In genomic region chr5:172110921-172111873, GRCh38 we compare ENCODE assay signal across 8 cellular contexts.
DNase-seq lines count a peak whose midpoint lies in the region; ATAC-seq, FAIRE-seq and TF ChIP-seq lines count a peak whose summit lies in the region.

No MANE protein-coding gene starts in this region.

- peaks cover 22% of the 10 kb centered on the region for H3K36me3 ChIP-seq in BLaER1
- H3K36me3 ChIP-seq in kidney (ENCODE audit: control insufficient read depth in 1 of 2, insufficient read depth in 2 of 2, low read length in 2 of 2), result no peaks in the 10 kb centered on the region

- H3K9me3 ChIP-seq in BLaER1, result no peaks in the 10 kb centered on the region
- H3K9me3 ChIP-seq in T-helper 17 cell (ENCODE audit: control insufficient read depth, low read length, poor library complexity, severe bottlenecking), result no peaks in the 10 kb centered on the region
- no peaks in the 10 kb centered on the region for H3K9me3 ChIP-seq in kidney (ENCODE audit: control insufficient read depth in 1 of 2, low read length in 2 of 2)

- peak overlapping the region; percentile 97 for H3K27ac Mint-ChIP-seq in T-helper 17 cell
- H3K27ac Mint-ChIP-seq in activated naive CD8-positive, alpha-beta T cell treated with anti-CD3 and anti-CD28 coated beads, Interleukin-2, amount 50 U/mL, for 24 hours, result peak overlapping the region; percentile 90

- peaks cover 41% of the 10 kb centered on the region; the same call in 1 of the 2 replicates for H4K20me1 ChIP-seq in BLaER1

- peak overlapping the region; percentile 51 for H3K9ac ChIP-seq in BLaER1
- no peak overlapping the region for H3K9ac ChIP-seq in kidney (ENCODE audit: low read length in 2 of 2)

- peak overlapping the region; percentile 71 for H3K27ac ChIP-seq in BLaER1
- peak overlapping the region in 1 of 2 donors; percentile 72 for H3K27ac ChIP-seq in kidney (ENCODE audit: low read depth in 2 of 2, low read length in 2 of 2)

- intact Hi-C loops in kidney (cut with DNase I), result loop anchor here (10.0 kb wide), 1 partner anchor 74 kb away; the partner anchor contains the start of gene STK10

- no peak for TF ChIP-seq CTCF in kidney (IDR thresholded peaks at IDR 0.05; ENCODE audit: borderline replicate concordance, extremely low read depth, insufficient read depth)

- H3K4me2 ChIP-seq in BLaER1, result peak overlapping the region; percentile 88

- peaks cover 50% of the 10 kb centered on the region for H3K4me1 Mint-ChIP-seq in T-helper 17 cell
- peaks cover 88% of the 10 kb centered on the region for H3K4me1 Mint-ChIP-seq in activated naive CD8-positive, alpha-beta T cell treated with anti-CD3 and anti-CD28 coated beads, Interleukin-2, amount 50 U/mL, for 24 hours

- ATAC-seq in GM19438 (IDR thresholded peaks at IDR 0.05; ENCODE audit: low read depth, unreplicated experiment), result peak; percentile 77
- peak; percentile 73 for ATAC-seq in HG03460 (IDR thresholded peaks at IDR 0.05; ENCODE audit: unreplicated experiment)
- peak; percentile 80 for ATAC-seq in T-helper 17 cell
- peak; percentile 89 for ATAC-seq in activated naive CD8-positive, alpha-beta T cell treated with anti-CD3 and anti-CD28 coated beads, Interleukin-2, amount 50 U/mL, for 24 hours

- H3K4me3 ChIP-seq in BLaER1 (peak overlapping the region; percentile 27), kidney (ENCODE audit: low read length in 2 of 2) (no peak overlapping the region)

- no peak for FAIRE-seq in kidney (lab: Jason Lieb, UNC)

- peaks cover 97% of the 10 kb centered on the region for H3K4me1 ChIP-seq in BLaER1
- H3K4me1 ChIP-seq in kidney (ENCODE audit: control insufficient read depth in 1 of 2, insufficient read depth in 1 of 2, low read depth in 1 of 2, low read length in 2 of 2), result peaks cover 5 to 25% of the 10 kb centered on the region in 2 donors

- DNase-seq in T-helper 17 cell (peak; percentile 44 to 66 (median 62)), kidney (peak; percentile 74), NCI-H526 treated with DMSO at 0.1 percent for 48 hours (lab: John Stamatoyannopoulos, UW) (no peak)
- DNase-seq in activated naive CD8-positive, alpha-beta T cell treated with anti-CD3 and anti-CD28 coated beads, Interleukin-2, amount 50 U/mL, for 24 hours, result peak; percentile 87
- peak; percentile 52 to 53 for DNase-seq in stimulated activated CD8-positive, alpha-beta memory T cell treated with anti-CD3 and anti-CD28 coated beads, Interleukin-2, amount 100 ng/mL, for 1 hour (ENCODE audit: low read depth in 2 of 2)

- H3K27me3 Mint-ChIP-seq in T-helper 17 cell, result no peaks in the 10 kb centered on the region
- peaks cover 4% of the 10 kb centered on the region for H3K27me3 Mint-ChIP-seq in activated naive CD8-positive, alpha-beta T cell treated with anti-CD3 and anti-CD28 coated beads, Interleukin-2, amount 50 U/mL, for 24 hours

- no peaks in the 10 kb centered on the region for H3K27me3 ChIP-seq in BLaER1

- H3K4me3 Mint-ChIP-seq in T-helper 17 cell, result peak overlapping the region; percentile 83
- H3K4me3 Mint-ChIP-seq in activated naive CD8-positive, alpha-beta T cell treated with anti-CD3 and anti-CD28 coated beads, Interleukin-2, amount 50 U/mL, for 24 hours, result peak overlapping the region; percentile 73

- H3K9me3 Mint-ChIP-seq in activated naive CD8-positive, alpha-beta T cell treated with anti-CD3 and anti-CD28 coated beads, Interleukin-2, amount 50 U/mL, for 24 hours, result peaks cover 4% of the 10 kb centered on the region

- H3K36me3 Mint-ChIP-seq in T-helper 17 cell (ENCODE audit: low read depth), result peaks cover 4% of the 10 kb centered on the region
- H3K36me3 Mint-ChIP-seq in activated naive CD8-positive, alpha-beta T cell treated with anti-CD3 and anti-CD28 coated beads, Interleukin-2, amount 50 U/mL, for 24 hours (ENCODE audit: low read depth), result peaks cover 31% of the 10 kb centered on the region
